8 cellular contexts compared by ENCODE assay signal in genomic region chr3:185733980-185734724, GRCh38.
DNase-seq lines count a peak whose midpoint lies in the region; ATAC-seq and TF ChIP-seq lines count a peak whose summit lies in the region.

No MANE protein-coding gene starts in this region.

- no peaks in the 10 kb centered on the region for H3K36me3 Mint-ChIP-seq in activated CD4-positive, alpha-beta T cell treated with anti-CD3 and anti-CD28 coated beads, Interleukin-2, amount 10 ng/mL, durations not matched to agents 24 days and 14 days (ENCODE audit: low read depth)
- H3K36me3 Mint-ChIP-seq in neural crest cell (ENCODE audit: low read depth), result peaks cover 2% of the 10 kb centered on the region

- H3K4me1 ChIP-seq in Loucy (ENCODE audit: insufficient read depth, low read length, poor library complexity, severe bottlenecking), result no peaks in the 10 kb centered on the region
- H3K4me1 ChIP-seq in esophagus squamous epithelium, result peaks cover 0 to 6% (median 0%) of the 10 kb centered on the region in 3 donors

- H3K4me2 ChIP-seq in Loucy (ENCODE audit: low read depth, low read length, poor library complexity, severe bottlenecking), result no peak overlapping the region

- no peaks in the 10 kb centered on the region for H4K20me1 ChIP-seq in Loucy (ENCODE audit: insufficient read depth, low read length, poor library complexity, severe bottlenecking)

- H3K9me3 ChIP-seq in Loucy (ENCODE audit: insufficient read depth, low read depth, low read length) (no peaks in the 10 kb centered on the region), esophagus squamous epithelium (no peaks in the 10 kb centered on the region)

- no peak overlapping the region for H3K4me3 Mint-ChIP-seq in activated CD4-positive, alpha-beta T cell treated with anti-CD3 and anti-CD28 coated beads, Interleukin-2, amount 10 ng/mL, durations not matched to agents 24 days and 14 days
- peak overlapping the region; percentile 22 for H3K4me3 Mint-ChIP-seq in neural crest cell

- H3K27me3 Mint-ChIP-seq in activated CD4-positive, alpha-beta T cell treated with anti-CD3 and anti-CD28 coated beads, Interleukin-2, amount 10 ng/mL, durations not matched to agents 24 days and 14 days, result peaks cover 12% of the 10 kb centered on the region
- no peaks in the 10 kb centered on the region for H3K27me3 Mint-ChIP-seq in neural crest cell (ENCODE audit: low read depth)

- H3K4me3 ChIP-seq in Loucy (ENCODE audit: low read length, poor library complexity, severe bottlenecking) (no peak overlapping the region), esophagus squamous epithelium (no peak overlapping the region)

- TF ChIP-seq POLR2A in esophagus squamous epithelium (IDR thresholded peaks at IDR 0.05), result no peak

- H3K4me1 Mint-ChIP-seq in activated CD4-positive, alpha-beta T cell treated with anti-CD3 and anti-CD28 coated beads, Interleukin-2, amount 10 ng/mL, durations not matched to agents 24 days and 14 days, result no peaks in the 10 kb centered on the region
- peaks cover 41% of the 10 kb centered on the region for H3K4me1 Mint-ChIP-seq in neural crest cell

- no peak overlapping the region for H3K27ac Mint-ChIP-seq in activated CD4-positive, alpha-beta T cell treated with anti-CD3 and anti-CD28 coated beads, Interleukin-2, amount 10 ng/mL, durations not matched to agents 24 days and 14 days
- H3K27ac Mint-ChIP-seq in neural crest cell (ENCODE audit: unreplicated experiment), result no peak overlapping the region

- intact Hi-C loops in activated CD4-positive, alpha-beta T cell treated with anti-CD3 and anti-CD28 coated beads, Interleukin-2, amount 10 ng/mL, durations not matched to agents 24 days and 14 days (cut with micrococcal nuclease), result no loop called here
- intact Hi-C loops in esophagus squamous epithelium (cut with DNase I), result no loop called here

- H3K36me3 ChIP-seq in Loucy (ENCODE audit: insufficient read depth, low read length), result no peaks in the 10 kb centered on the region
- H3K36me3 ChIP-seq in esophagus squamous epithelium, result no peaks in the 10 kb centered on the region

- H3F3A ChIP-seq in Loucy (ENCODE audit: low read depth), result no peaks in the 10 kb centered on the region

- H3K9me3 Mint-ChIP-seq in activated CD4-positive, alpha-beta T cell treated with anti-CD3 and anti-CD28 coated beads, Interleukin-2, amount 10 ng/mL, durations not matched to agents 24 days and 14 days, result no peaks in the 10 kb centered on the region
- H3K9me3 Mint-ChIP-seq in neural crest cell, result no peaks in the 10 kb centered on the region

- H3K27ac ChIP-seq in esophagus squamous epithelium, result no peak overlapping the region

- H2AFZ ChIP-seq in Loucy (ENCODE audit: low read length), result no peak overlapping the region

- no peaks in the 10 kb centered on the region for H3K9me2 ChIP-seq in Loucy (replicated peaks; ENCODE audit: low read depth, low read length)

- H3K79me2 ChIP-seq in Loucy (ENCODE audit: insufficient read depth, low read length), result no peaks in the 10 kb centered on the region

- peak; percentile 63 for DNase-seq in activated CD4-positive, alpha-beta T cell treated with anti-CD3 and anti-CD28 coated beads, Interleukin-2, amount 10 ng/mL, durations not matched to agents 24 days and 14 days
- DNase-seq in activated CD4-positive, alpha-beta T cell treated with anti-CD3 and anti-CD28 coated beads, Interleukin-2, amount 50 U/mL, for 1 hour, result no peak
- peak; percentile 71 for DNase-seq in RPMI8226
- no peak for DNase-seq in esophagus squamous epithelium (lab: John Stamatoyannopoulos, UW)
- DNase-seq in neural crest cell (ENCODE audit: low read depth, low spot score), result peak; percentile 30
- DNase-seq in activated CD4-positive, CD25-positive, alpha-beta regulatory T cell treated with anti-CD3 and anti-CD28 coated beads, Interleukin-2, amount 50 U/mL, for 72 hours, result no peak

- 48 to 66% methylated on average over 10 of the region's 10 CpGs for WGBS in esophagus squamous epithelium, 2 donors

- TF ChIP-seq CTCF in Loucy (conservative IDR thresholded peaks at IDR 0.05; ENCODE audit: low read length) (peak; percentile 80), esophagus squamous epithelium (IDR thresholded peaks at IDR 0.05) (peak in 5 of 6 experiments; percentile 54 to 83 (median 58)), neural crest cell (conservative IDR thresholded peaks at IDR 0.05) (peak; percentile 77)

- H3K9ac ChIP-seq in Loucy (ENCODE audit: low read depth, low read length, poor library complexity, severe bottlenecking), result no peak overlapping the region

- H3K27me3 ChIP-seq in Loucy (ENCODE audit: insufficient read depth, low read length, poor library complexity, severe bottlenecking) (no peaks in the 10 kb centered on the region), esophagus squamous epithelium (no peaks in the 10 kb centered on the region)

- no peak for ATAC-seq in HG02763 (IDR thresholded peaks at IDR 0.05; ENCODE audit: unreplicated experiment)

Comparison
In these comparisons a context has a peak if more than half of its experiments do, and no peak if none do; other contexts are left out.
1. DNase-seq: peak in activated CD4-positive, alpha-beta T cell treated with anti-CD3 and anti-CD28 coated beads, Interleukin-2, amount 10 ng/mL, durations not matched to agents 24 days and 14 days (single experiment), RPMI8226 (single experiment) and neural crest cell (single experiment); none in activated CD4-positive, alpha-beta T cell treated with anti-CD3 and anti-CD28 coated beads, Interleukin-2, amount 50 U/mL, for 1 hour (single experiment), esophagus squamous epithelium (single experiment) and activated CD4-positive, CD25-positive, alpha-beta regulatory T cell treated with anti-CD3 and anti-CD28 coated beads, Interleukin-2, amount 50 U/mL, for 72 hours (single experiment).
2. Peak in every context shown above with its lines, with median percentiles within 50 percentile points of each other: CTCF ChIP-seq.